Comparison of ENCODE assay signal across 2 cellular contexts in genomic region chr17:39736319-39737165, GRCh38.
TF ChIP-seq lines count a peak whose summit lies in the region.

No MANE protein-coding gene starts in this region.

TF ChIP-seq in IMR-90, 13 proteins besides CTCF, POLR2A, EP300 and RAD21 (continued from another document):
- TF ChIP-seq RCOR1 (IDR thresholded peaks at IDR 0.05; ENCODE audit: insufficient replicate concordance, low read length), result no peak
- no peak for TF ChIP-seq RFX5 (IDR thresholded peaks at IDR 0.05; ENCODE audit: low read depth, low read length)
- TF ChIP-seq FOS (IDR thresholded peaks at IDR 0.05; ENCODE audit: low read depth, low read length), result no peak
- TF ChIP-seq, protein P1, sequence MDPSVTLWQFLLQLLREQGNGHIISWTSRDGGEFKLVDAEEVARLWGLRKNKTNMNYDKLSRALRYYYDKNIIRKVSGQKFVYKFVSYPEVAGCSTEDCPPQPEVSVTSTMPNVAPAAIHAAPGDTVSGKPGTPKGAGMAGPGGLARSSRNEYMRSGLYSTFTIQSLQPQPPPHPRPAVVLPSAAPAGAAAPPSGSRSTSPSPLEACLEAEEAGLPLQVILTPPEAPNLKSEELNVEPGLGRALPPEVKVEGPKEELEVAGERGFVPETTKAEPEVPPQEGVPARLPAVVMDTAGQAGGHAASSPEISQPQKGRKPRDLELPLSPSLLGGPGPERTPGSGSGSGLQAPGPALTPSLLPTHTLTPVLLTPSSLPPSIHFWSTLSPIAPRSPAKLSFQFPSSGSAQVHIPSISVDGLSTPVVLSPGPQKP (IDR thresholded peaks at IDR 0.05; ENCODE audit: borderline replicate concordance, low read depth, low read length), result no peak
- TF ChIP-seq SMC3 (IDR thresholded peaks at IDR 0.05; ENCODE audit: low read depth, low read length), result no peak
- TF ChIP-seq BHLHE40 (IDR thresholded peaks at IDR 0.05; ENCODE audit: low read depth, low read length), result no peak
- TF ChIP-seq MAZ (IDR thresholded peaks at IDR 0.05; ENCODE audit: borderline replicate concordance, low read depth, low read length), result no peak
- no peak for TF ChIP-seq CHD1 (IDR thresholded peaks at IDR 0.05; ENCODE audit: low read depth, low read length)
- TF ChIP-seq USF2 (IDR thresholded peaks at IDR 0.05; ENCODE audit: low read depth, low read length), result no peak

TF ChIP-seq in liver, 16 proteins besides CTCF, POLR2A, EP300 and RAD21 (continued from another document):
- TF ChIP-seq REST (IDR thresholded peaks at IDR 0.05), result no peak
- no peak for TF ChIP-seq FOXA1 (IDR thresholded peaks at IDR 0.05)
- TF ChIP-seq, protein P2, sequence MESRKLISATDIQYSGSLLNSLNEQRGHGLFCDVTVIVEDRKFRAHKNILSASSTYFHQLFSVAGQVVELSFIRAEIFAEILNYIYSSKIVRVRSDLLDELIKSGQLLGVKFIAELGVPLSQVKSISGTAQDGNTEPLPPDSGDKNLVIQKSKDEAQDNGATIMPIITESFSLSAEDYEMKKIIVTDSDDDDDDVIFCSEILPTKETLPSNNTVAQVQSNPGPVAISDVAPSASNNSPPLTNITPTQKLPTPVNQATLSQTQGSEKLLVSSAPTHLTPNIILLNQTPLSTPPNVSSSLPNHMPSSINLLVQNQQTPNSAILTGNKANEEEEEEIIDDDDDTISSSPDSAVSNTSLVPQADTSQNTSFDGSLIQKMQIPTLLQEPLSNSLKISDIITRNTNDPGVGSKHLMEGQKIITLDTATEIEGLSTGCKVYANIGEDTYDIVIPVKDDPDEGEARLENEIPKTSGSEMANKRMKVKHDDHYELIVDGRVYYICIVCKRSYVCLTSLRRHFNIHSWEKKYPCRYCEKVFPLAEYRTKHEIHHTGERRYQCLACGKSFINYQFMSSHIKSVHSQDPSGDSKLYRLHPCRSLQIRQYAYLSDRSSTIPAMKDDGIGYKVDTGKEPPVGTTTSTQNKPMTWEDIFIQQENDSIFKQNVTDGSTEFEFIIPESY (IDR thresholded peaks at IDR 0.05), result no peak
- no peak for TF ChIP-seq GABPA (IDR thresholded peaks at IDR 0.05 in 1 of 2, conservative IDR thresholded peaks at IDR 0.05 in 1 of 2)
- no peak for TF ChIP-seq SP1 (IDR thresholded peaks at IDR 0.05)
- TF ChIP-seq FOXA2 (IDR thresholded peaks at IDR 0.05), result no peak
- no peak for TF ChIP-seq JUND (IDR thresholded peaks at IDR 0.05)
- TF ChIP-seq YY1 (IDR thresholded peaks at IDR 0.05), result no peak
